ENCODE assay signal across 27 cellular contexts in genomic region chr4:101604976-101605375, GRCh38.
DNase-seq lines count a peak whose midpoint lies in the region; ATAC-seq, FAIRE-seq and TF ChIP-seq lines count a peak whose summit lies in the region.
"Had no signal": no experiment of that assay in that cellular context is flagged by ENCODE, and none has a peak within 500 bp of the region (broad histone marks: within the 10 kb centered on the region; RNA-seq: fewer than 3 reads in every experiment).

No MANE protein-coding gene starts in this region.

- H3K9me3 ChIP-seq in WERI-Rb-1 (ENCODE audit: severe bottlenecking), result no peaks in the 10 kb centered on the region
- no peaks in the 10 kb centered on the region for H3K9me3 ChIP-seq in pancreas

- 51 to 61% methylated on average over 1 of the region's 1 CpG for WGBS in pancreas, 2 donors

- no peak for FAIRE-seq in pancreas (lab: Jason Lieb, UNC)
- FAIRE-seq: GM12891 had no signal

- H3K27me3 ChIP-seq in ACC112 (ENCODE audit: insufficient read depth, low read length) (no peaks in the 10 kb centered on the region), WERI-Rb-1 (ENCODE audit: insufficient read depth, low read depth, severe bottlenecking) (no peaks in the 10 kb centered on the region), pancreas (no peaks in the 10 kb centered on the region)
- H3K27me3 ChIP-seq: brain microvascular endothelial cell had no signal

- H3K36me3 ChIP-seq in ACC112 (ENCODE audit: insufficient read depth, low read length) (no peaks in the 10 kb centered on the region), WERI-Rb-1 (no peaks in the 10 kb centered on the region), pancreas (no peaks in the 10 kb centered on the region)
- H3K36me3 ChIP-seq: brain microvascular endothelial cell had no signal

- intact Hi-C loops in pancreas (cut with DNase I), result no loop called here

- peak overlapping the region; percentile 17 for H2AFZ ChIP-seq in ACC112 (ENCODE audit: low read length, unreplicated experiment)

- no peaks in the 10 kb centered on the region for H3K79me2 ChIP-seq in ACC112 (ENCODE audit: control insufficient read depth, insufficient read depth, low read length, unreplicated experiment)

- no peak for ATAC-seq in pancreas
- no peak for ATAC-seq in HG02870 (IDR thresholded peaks at IDR 0.05; ENCODE audit: unreplicated experiment)
- no peak for ATAC-seq in HG02642 (IDR thresholded peaks at IDR 0.05; ENCODE audit: poor library complexity, unreplicated experiment)
- ATAC-seq: naive thymus-derived CD4-positive, alpha-beta T cell; sciatic nerve; stimulated activated effector memory CD8-positive, alpha-beta T cell treated with anti-CD3 and anti-CD28 coated beads, Interleukin-12 subunit alpha, Interleukin-12 subunit beta, amount 100 ng/mL, for 72 hours had no signal

- H3K4me3 ChIP-seq in ACC112 (ENCODE audit: low read depth, low read length) (no peak overlapping the region), WERI-Rb-1 (ENCODE audit: low read depth, low read length) (no peak overlapping the region), fibroblast of villous mesenchyme (ENCODE audit: low read depth, low read length) (no peak overlapping the region), pancreas (no peak overlapping the region)
- H3K4me3 ChIP-seq: SK-N-MC had no signal

- H3K27ac ChIP-seq in ACC112 (ENCODE audit: low read depth, low read length), result no peak overlapping the region
- no peak overlapping the region for H3K27ac ChIP-seq in WERI-Rb-1
- no peak overlapping the region for H3K27ac ChIP-seq in pancreas
- H3K27ac ChIP-seq: brain microvascular endothelial cell, C4-2B, SK-N-MC had no signal

- H3K4me1 ChIP-seq in ACC112 (ENCODE audit: control insufficient read depth, insufficient read depth, low read length, unreplicated experiment) (peaks cover under 1% of the 10 kb centered on the region), pancreas (no peaks in the 10 kb centered on the region)

- TF ChIP-seq CTCF in WERI-Rb-1 (IDR thresholded peaks at IDR 0.05; ENCODE audit: low read depth, low read length) (no peak), fibroblast of villous mesenchyme (IDR thresholded peaks at IDR 0.05; ENCODE audit: insufficient read depth, low read depth, low read length) (no peak), pancreas (IDR thresholded peaks at IDR 0.05) (no peak)

- DNase-seq in HCEC 1CT (peak; percentile 3), WERI-Rb-1 (peak; percentile 26), fibroblast of villous mesenchyme (ENCODE audit: low read depth) (peak; percentile 11), pancreas (no peak)
- no peak for DNase-seq in central memory CD4-positive, alpha-beta T cell
- DNase-seq: activated CD4-positive, CD25-positive, alpha-beta regulatory T cell treated with anti-CD3 and anti-CD28 coated beads, Interleukin-2, amount 50 U/mL, for 72 hours; activated naive CD4-positive, alpha-beta T cell treated with anti-CD3 and anti-CD28 coated beads, Interleukin-2, amount 50 U/mL, for 16 hours; brain microvascular endothelial cell; cortex of kidney; foreskin melanocyte; GF-D8; GOT3; hypothalamus; islet precursor cell; KBM-7; naive thymus-derived CD4-positive, alpha-beta T cell; NCI-H1930; RPMI8226; T1000 had no signal

Comparison
In these comparisons a context has a peak if more than half of its experiments do, and no peak if none do; other contexts are left out.
1. DNase-seq: peak in HCEC 1CT (single experiment), WERI-Rb-1 (single experiment) and fibroblast of villous mesenchyme (single experiment); none in pancreas (0 of 6) and central memory CD4-positive, alpha-beta T cell (single experiment).